Comparison of ENCODE assay signal across 11 cellular contexts in genomic region chr16:72013888-72014538, GRCh38. TPM values are rescaled to one million over a fixed set of nuclear protein-coding genes. Genes with fewer than 3 reads are reported as not detected.
A peak's percentile ranks its signal among the peaks of the same experiment; 100 is the strongest.
DNase-seq lines count a peak whose midpoint lies in the region; ATAC-seq and TF ChIP-seq lines count a peak whose summit lies in the region.
"Had no signal": no experiment of that assay in that cellular context is flagged by ENCODE, and none has a peak within 500 bp of the region (broad histone marks: within the 10 kb centered on the region; RNA-seq: fewer than 3 reads in every experiment).

No MANE protein-coding gene starts in this region.

- TF ChIP-seq POLR2A in gastroesophageal sphincter (IDR thresholded peaks at IDR 0.05): no peak

- H2AFZ ChIP-seq in neural progenitor cell (replicated peaks): no peak overlapping the region

- WGBS in gastroesophageal sphincter (ENCODE audit: low coverage in 1 of 2), 2 donors: 55 to 90% methylated on average over 4 to 8 of the region's 13 CpGs

- DNase-seq in CD8-positive, alpha-beta T cell: no peak
- DNase-seq in OCI-M2 (lab: John Stamatoyannopoulos, UW; ENCODE audit: unreplicated experiment): peak; percentile 35
- peak; percentile 23 for DNase-seq in neural progenitor cell (ENCODE audit: low spot score)
- DNase-seq in GM10266 (ENCODE audit: extremely low spot score): no peak
- no peak for DNase-seq in glomerular visceral epithelial cell (ENCODE audit: extremely low spot score)
- no peak for DNase-seq in NCI-H2171 treated with DMSO at 0.1 percent for 48 hours (lab: John Stamatoyannopoulos, UW)
- no peak for DNase-seq in kidney tubule cell (ENCODE audit: low spot score)
- DNase-seq: NCI-H2171 had no signal

- H3K4me2 ChIP-seq in neural progenitor cell: no peak overlapping the region

- POLR2A ChIA-PET in CD8-positive, alpha-beta T cell (lab: Charles Lee): no interaction called here

- no peak overlapping the region for H3K9ac ChIP-seq in neural progenitor cell

- no peak for TF ChIP-seq EP300 in gastroesophageal sphincter (IDR thresholded peaks at IDR 0.05)

- intact Hi-C loops in CD8-positive, alpha-beta T cell (cut with DNase I, micrococcal nuclease): no loop called here

- peaks cover 61% of the 10 kb centered on the region for H3K36me3 Mint-ChIP-seq in CD8-positive, alpha-beta T cell
- H3K36me3 Mint-ChIP-seq in neural progenitor cell: peaks cover 6% of the 10 kb centered on the region

- CTCF ChIA-PET in CD8-positive, alpha-beta T cell (lab: Charles Lee): interaction anchor here (0.6 kb wide), 1 partner anchor 40 kb away, joined by 3 read pairs; no protein-coding TSS in a partner anchor

- peaks cover 16% of the 10 kb centered on the region for H3K79me2 ChIP-seq in neural progenitor cell (ENCODE audit: low read depth)

- H3K27ac Mint-ChIP-seq in CD8-positive, alpha-beta T cell: peak overlapping the region; percentile 73
- peak overlapping the region; percentile 87 for H3K27ac Mint-ChIP-seq in neural progenitor cell

- no peaks in the 10 kb centered on the region for H3K9me3 ChIP-seq in CD8-positive, alpha-beta T cell (ENCODE audit: low read length)
- H3K9me3 ChIP-seq in gastroesophageal sphincter (no peaks in the 10 kb centered on the region), neural progenitor cell (ENCODE audit: low read depth) (no peaks in the 10 kb centered on the region)
- H3K9me3 ChIP-seq: body of pancreas, suprapubic skin had no signal

- no peaks in the 10 kb centered on the region for H3K4me1 ChIP-seq in CD8-positive, alpha-beta T cell (ENCODE audit: insufficient read depth, low read length)
- H3K4me1 ChIP-seq in gastroesophageal sphincter (peaks cover 0 to 1% (median 0%) of the 10 kb centered on the region in 3 donors), neural progenitor cell (no peaks in the 10 kb centered on the region)
- H3K4me1 ChIP-seq: body of pancreas had no signal

- no peak for TF ChIP-seq CTCF in CD8-positive, alpha-beta T cell (IDR thresholded peaks at IDR 0.05)
- TF ChIP-seq CTCF in gastroesophageal sphincter (IDR thresholded peaks at IDR 0.05): no peak
- no peak for TF ChIP-seq CTCF in neural progenitor cell (IDR thresholded peaks at IDR 0.05)
- TF ChIP-seq CTCF in GM10266 (IDR thresholded peaks at IDR 0.05; ENCODE audit: control insufficient read depth, insufficient read depth, low read depth, missing control alignments): no peak

- no peaks in the 10 kb centered on the region for H3K27me3 Mint-ChIP-seq in CD8-positive, alpha-beta T cell (ENCODE audit: low read depth)
- H3K27me3 Mint-ChIP-seq in neural progenitor cell (ENCODE audit: insufficient read depth, low read depth): peaks cover 8% of the 10 kb centered on the region

- no peak overlapping the region for H3K27ac ChIP-seq in CD8-positive, alpha-beta T cell (ENCODE audit: low read depth, low read length)
- H3K27ac ChIP-seq in gastroesophageal sphincter (peak overlapping the region in 3 of 4 donors; percentile 18 to 48 (median 30)), neural progenitor cell (no peak overlapping the region)

- H3K4me3 Mint-ChIP-seq in CD8-positive, alpha-beta T cell: no peak overlapping the region
- no peak overlapping the region for H3K4me3 Mint-ChIP-seq in neural progenitor cell

- ATAC-seq in CD8-positive, alpha-beta T cell: no peak
- ATAC-seq in gastroesophageal sphincter: no peak
- ATAC-seq: body of pancreas had no signal

- H3K4me1 Mint-ChIP-seq in CD8-positive, alpha-beta T cell (ENCODE audit: low read depth): peaks cover 21% of the 10 kb centered on the region
- peaks cover 4% of the 10 kb centered on the region for H3K4me1 Mint-ChIP-seq in neural progenitor cell

- H3K36me3 ChIP-seq in CD8-positive, alpha-beta T cell (ENCODE audit: insufficient read depth, low read length): peaks cover 16% of the 10 kb centered on the region
- H3K36me3 ChIP-seq in gastroesophageal sphincter (peaks cover 0 to 70% of the 10 kb centered on the region in 2 donors), neural progenitor cell (no peaks in the 10 kb centered on the region)

- peaks cover 3% of the 10 kb centered on the region for H3F3A ChIP-seq in neural progenitor cell (ENCODE audit: low read depth)

- no peaks in the 10 kb centered on the region for H3K9me3 Mint-ChIP-seq in CD8-positive, alpha-beta T cell
- H3K9me3 Mint-ChIP-seq in neural progenitor cell: no peaks in the 10 kb centered on the region

- H3K27me3 ChIP-seq in CD8-positive, alpha-beta T cell (ENCODE audit: insufficient read depth, low read length): no peaks in the 10 kb centered on the region
- H3K27me3 ChIP-seq in gastroesophageal sphincter (no peaks in the 10 kb centered on the region), neural progenitor cell (no peaks in the 10 kb centered on the region)
- H3K27me3 ChIP-seq: body of pancreas, suprapubic skin had no signal

- no peaks in the 10 kb centered on the region for H4K20me1 ChIP-seq in neural progenitor cell (ENCODE audit: low read depth)

- no peak overlapping the region for H3K4me3 ChIP-seq in CD8-positive, alpha-beta T cell (ENCODE audit: low read depth, low read length)
- no peak overlapping the region for H3K4me3 ChIP-seq in gastroesophageal sphincter
- no peak overlapping the region for H3K4me3 ChIP-seq in neural progenitor cell
- H3K4me3 ChIP-seq: body of pancreas, suprapubic skin had no signal

RNA-seq across cellular contexts. Expression of gene DHODH, which starts 5.5 kb away (rescaled TPM):
- total RNA-seq in CD8-positive, alpha-beta T cell: 1 to 10 TPM; 2.4 to 3.0 TPM
- total RNA-seq in gastroesophageal sphincter (1 to 10 TPM; 4.5 to 7.8 (median 6.5) TPM), neural progenitor cell (ENCODE audit: low replicate concordance) (7.2 and 12.1 TPM in 2 replicates)

RNA-seq across cellular contexts. Expression of gene PKD1L3, which starts 13.8 kb away (rescaled TPM):
- not detected for total RNA-seq in CD8-positive, alpha-beta T cell
- under 1 TPM in 3 of 4 donors, not detected in 1; 0.13 to 0.35 (median 0.16) TPM for total RNA-seq in gastroesophageal sphincter
- 0.03 and 0.04 TPM in 2 replicates for total RNA-seq in neural progenitor cell (ENCODE audit: low replicate concordance)
- total RNA-seq: body of pancreas had no signal

RNA-seq across cellular contexts. Expression of gene HP, which starts 40.3 kb away (rescaled TPM):
- total RNA-seq in CD8-positive, alpha-beta T cell: not detected
- 1 to 10 TPM in 2 of 4 donors, not detected in 2; 2.9 to 3.4 TPM for total RNA-seq in gastroesophageal sphincter
- not detected in 2 replicates for total RNA-seq in neural progenitor cell (ENCODE audit: low replicate concordance)

RNA-seq across cellular contexts. Expression of gene HPR, which starts 49.0 kb away (rescaled TPM):
- not detected for total RNA-seq in CD8-positive, alpha-beta T cell
- total RNA-seq in gastroesophageal sphincter (1 to 10 TPM in 1 of 4 donors, under 1 TPM in 1, not detected in 2; 0.50 to 2.6 TPM), neural progenitor cell (ENCODE audit: low replicate concordance) (0.37 TPM in 1 of 2 replicates, not detected in the other)
- total RNA-seq: body of pancreas had no signal

Comparison
In these comparisons a context has a peak if more than half of its experiments do, and no peak if none do; other contexts are left out.
1. DNase-seq: peak in OCI-M2 (single experiment) and neural progenitor cell (single experiment); none in CD8-positive, alpha-beta T cell (0 of 7), GM10266 (single experiment), glomerular visceral epithelial cell (single experiment), NCI-H2171 treated with DMSO at 0.1 percent for 48 hours (single experiment) and kidney tubule cell (single experiment).
2. H3K27ac ChIP-seq: peak in gastroesophageal sphincter (3 of 4); none in CD8-positive, alpha-beta T cell (single experiment) and neural progenitor cell (single experiment).